ENCODE assay signal across 28 cellular contexts in genomic region chr1:176540428-176540827, GRCh38.
"Had no signal": no experiment of that assay in that cellular context is flagged by ENCODE, and none has a peak within 500 bp of the region (broad histone marks: within the 10 kb centered on the region; RNA-seq: fewer than 3 reads in every experiment).

No MANE protein-coding gene starts in this region.

- DNase-seq: activated CD4-positive, alpha-beta memory T cell treated with anti-CD3 and anti-CD28 coated beads for 36 hours; activated CD4-positive, alpha-beta T cell treated with anti-CD3 and anti-CD28 coated beads for 36 hours; activated CD4-positive, alpha-beta T cell treated with anti-CD3 and anti-CD28 coated beads, Interleukin-2, amount 10 ng/mL, durations not matched to agents 24 days and 14 days; activated CD4-positive, CD25-positive, alpha-beta regulatory T cell; activated CD4-positive, CD25-positive, alpha-beta regulatory T cell treated with anti-CD3 and anti-CD28 coated beads, Interleukin-2, amount 50 U/mL, for 72 hours; activated CD8-positive, alpha-beta memory T cell treated with anti-CD3 and anti-CD28 coated beads, Interleukin-2, amount 10 ng/mL, durations not matched to agents 7 days and 5 days; activated CD8-positive, alpha-beta memory T cell treated with anti-CD3 and anti-CD28 coated beads, Interleukin-2, amount 50 U/mL, for 4 hours; activated CD8-positive, alpha-beta T cell treated with anti-CD3 and anti-CD28 coated beads, Interleukin-2, amount 10 ng/mL, durations not matched to agents 7 days and 5 days; activated gamma-delta T cell; activated naive CD4-positive, alpha-beta T cell; activated naive CD4-positive, alpha-beta T cell treated with anti-CD3 and anti-CD28 coated beads, Interleukin-2, amount 10 ng/mL, durations not matched to agents 7 days and 5 days; activated naive CD8-positive, alpha-beta T cell treated with anti-CD3 and anti-CD28 coated beads, Interleukin-2, amount 10 ng/mL, durations not matched to agents 7 days and 5 days; activated T-cell treated with anti-CD3 and anti-CD28 coated beads, Interleukin-2, amount 50 U/mL, for 1 hour; activated T-cell treated with anti-CD3 and anti-CD28 coated beads, Interleukin-2, amount 50 U/mL, for 48 hours; brain microvascular endothelial cell; dorsolateral prefrontal cortex; effector memory CD4-positive, alpha-beta T cell; endodermal cell; foreskin keratinocyte; gastrocnemius medialis; glutamatergic neuron; heart left ventricle; T-helper 1 cell; T-helper 17 cell; T1000 had no signal

- H3K36me3 ChIP-seq: brain microvascular endothelial cell, gastrocnemius medialis, heart left ventricle had no signal

- H3K27ac ChIP-seq: brain microvascular endothelial cell, coronary artery, dorsolateral prefrontal cortex, foreskin keratinocyte, gastrocnemius medialis, heart left ventricle had no signal

- H3K9me3 ChIP-seq: gastrocnemius medialis, heart left ventricle had no signal

- H3K27me3 ChIP-seq: brain microvascular endothelial cell, dorsolateral prefrontal cortex, foreskin keratinocyte had no signal

- ATAC-seq: activated CD4-positive, alpha-beta T cell treated with anti-CD3 and anti-CD28 coated beads for 36 hours; activated CD8-positive, alpha-beta memory T cell treated with anti-CD3 and anti-CD28 coated beads, Interleukin-2, amount 10 ng/mL, durations not matched to agents 7 days and 5 days; activated CD8-positive, alpha-beta T cell treated with anti-CD3 and anti-CD28 coated beads, Interleukin-2, amount 10 ng/mL, durations not matched to agents 7 days and 5 days; activated naive CD4-positive, alpha-beta T cell treated with anti-CD3 and anti-CD28 coated beads, Interleukin-2, amount 50 U/mL, for 72 hours; esophagus mucosa; foreskin keratinocyte; gastrocnemius medialis; heart left ventricle; T-helper 17 cell had no signal

- H3K4me3 ChIP-seq: coronary artery, dorsolateral prefrontal cortex, gastrocnemius medialis, heart left ventricle had no signal

- H3K4me1 ChIP-seq: foreskin keratinocyte, gastrocnemius medialis, heart left ventricle had no signal
